18 cellular contexts compared by ENCODE assay signal in genomic region chr11:31764766-31765165, GRCh38. TPM values are rescaled to one million over a fixed set of nuclear protein-coding genes. Genes with fewer than 3 reads are reported as not detected.
"Had no signal": no experiment of that assay in that cellular context is flagged by ENCODE, and none has a peak within 500 bp of the region (broad histone marks: within the 10 kb centered on the region; RNA-seq: fewer than 3 reads in every experiment).

No MANE protein-coding gene starts in this region.

- H3K27ac Mint-ChIP-seq: activated T-helper 2 cell treated with anti-CD3 and anti-CD28 coated beads, Interferon-gamma antibody, Interleukin-2, Interleukin-4, amounts not matched to agents 10 μg/mL and 5 μg/mL and 100 μg/mL, durations not matched to agents 14 hours and 24 hours and 36 hours; natural killer cell; T-helper 2 cell treated with Interferon-gamma antibody and Interleukin-4, amounts not matched to agents 5 μg/mL and 100 μg/mL, for 36 hours had no signal

- H3K4me1 Mint-ChIP-seq: natural killer cell had no signal

- H3K9me3 ChIP-seq: heart left ventricle, psoas muscle, upper lobe of left lung had no signal

- H3K27me3 ChIP-seq: brain microvascular endothelial cell, upper lobe of left lung had no signal

- H3K36me3 ChIP-seq: brain microvascular endothelial cell, heart left ventricle, upper lobe of left lung had no signal

- DNase-seq: activated CD4-positive, alpha-beta T cell treated with anti-CD3 and anti-CD28 coated beads, Interleukin-2, amount 50 U/mL, for 1 hour; activated naive CD4-positive, alpha-beta T cell treated with anti-CD3 and anti-CD28 coated beads, Interleukin-2, amount 50 U/mL, for 16 hours; amniotic stem cell; brain microvascular endothelial cell; dermis blood vessel endothelial cell; foreskin melanocyte; heart left ventricle; islet precursor cell; mammary epithelial cell; natural killer cell; psoas muscle; stimulated activated CD4-positive, alpha-beta T cell treated with anti-CD3 and anti-CD28 coated beads, Interleukin-12 subunit alpha, Interleukin-12 subunit beta, amount 100 ng/mL, for 4 hours; stimulated activated naive CD4-positive, alpha-beta T cell treated with Interleukin-2 at 50 U/mL for 16 hours; upper lobe of left lung had no signal

- ATAC-seq: heart left ventricle, left lobe of liver, natural killer cell, psoas muscle had no signal

- H3K27ac ChIP-seq: brain microvascular endothelial cell, heart left ventricle, psoas muscle, upper lobe of left lung had no signal

- H3K4me3 ChIP-seq: heart left ventricle, psoas muscle, upper lobe of left lung had no signal

- H3K4me1 ChIP-seq: heart left ventricle, upper lobe of left lung had no signal

- H3K9me3 Mint-ChIP-seq: activated T-helper 2 cell treated with anti-CD3 and anti-CD28 coated beads, Interferon-gamma antibody, Interleukin-2, Interleukin-4, amounts not matched to agents 10 μg/mL and 5 μg/mL and 100 μg/mL, durations not matched to agents 14 hours and 24 hours and 36 hours; natural killer cell; T-helper 2 cell treated with Interferon-gamma antibody and Interleukin-4, amounts not matched to agents 5 μg/mL and 100 μg/mL, for 36 hours had no signal

- H3K4me3 Mint-ChIP-seq: natural killer cell; T-helper 2 cell treated with Interferon-gamma antibody and Interleukin-4, amounts not matched to agents 5 μg/mL and 100 μg/mL, for 36 hours had no signal

- H3K36me3 Mint-ChIP-seq: natural killer cell had no signal

RNA-seq across cellular contexts. Expression of gene PAX6, which starts 46.4 kb away (rescaled TPM):
- total RNA-seq: activated T-helper 2 cell treated with anti-CD3 and anti-CD28 coated beads, Interferon-gamma antibody, Interleukin-2, Interleukin-4, amounts not matched to agents 10 μg/mL and 5 μg/mL and 100 μg/mL, durations not matched to agents 14 hours and 24 hours and 36 hours; dermis blood vessel endothelial cell; endothelial cell of umbilical vein; left lobe of liver; natural killer cell; upper lobe of left lung had no signal
